In genomic region chr10:9685596-9685995, GRCh38 we compare ENCODE assay signal across 27 cellular contexts.
DNase-seq lines count a peak whose midpoint lies in the region; ATAC-seq, FAIRE-seq and TF ChIP-seq lines count a peak whose summit lies in the region.
"Had no signal": no experiment of that assay in that cellular context is flagged by ENCODE, and none has a peak within 500 bp of the region (broad histone marks: within the 10 kb centered on the region; RNA-seq: fewer than 3 reads in every experiment).

No MANE protein-coding gene starts in this region.

- no peak overlapping the region for H2BK120ac ChIP-seq in H1 (replicated peaks; ENCODE audit: low read depth, low read length)

- H3K4me3 ChIP-seq in HepG2 (replicated peaks in 1 of 3; ENCODE audit: insufficient read depth in 1 of 3, low read depth in 2 of 3, low read length in 3 of 3) = no peak overlapping the region
- H3K4me3 ChIP-seq in right lobe of liver = no peak overlapping the region
- no peak overlapping the region for H3K4me3 ChIP-seq in K562
- no peak overlapping the region for H3K4me3 ChIP-seq in H1 (ENCODE audit: extremely low read depth in 1 of 4, insufficient read depth in 2 of 4, low read depth in 3 of 4, low read length in 4 of 4)
- H3K4me3 ChIP-seq in SJCRH30 = no peak overlapping the region
- H3K4me3 ChIP-seq: BLaER1, GM12878 had no signal

- H3K79me1 ChIP-seq in H1 (ENCODE audit: low read depth, low read length) = no peaks in the 10 kb centered on the region

- in situ Hi-C loops in HepG2 (cut with HindIII; ENCODE audit: extremely low pct_ligation_motif_present, low pct_unique_long_range_greater_than_20kb) (no loop called here), K562 (cut with MboI) (no loop called here)

- no peak overlapping the region for H3K14ac ChIP-seq in H1 (ENCODE audit: insufficient read length)

- H4K8ac ChIP-seq in H1 (ENCODE audit: extremely low read depth, insufficient read depth, low read length) = no peak overlapping the region

- no peak overlapping the region for H2BK20ac ChIP-seq in H1 (ENCODE audit: low read length)

- no peak overlapping the region for H3K27ac ChIP-seq in HepG2 (ENCODE audit: extremely low read length, insufficient read depth, low read length)
- H3K27ac ChIP-seq in right lobe of liver = no peak overlapping the region
- no peak overlapping the region for H3K27ac ChIP-seq in K562 (ENCODE audit: extremely low read depth, low read depth, low read length)
- no peak overlapping the region for H3K27ac ChIP-seq in H1 (ENCODE audit: low read depth, low read length)
- no peak overlapping the region for H3K27ac ChIP-seq in SJCRH30
- H3K27ac ChIP-seq: 22Rv1, BLaER1 had no signal

- H3K4me2 ChIP-seq in HepG2 (ENCODE audit: low read depth, low read length) = no peak overlapping the region
- H3K4me2 ChIP-seq in K562 (ENCODE audit: insufficient read depth, low read length) = no peak overlapping the region
- no peak overlapping the region for H3K4me2 ChIP-seq in H1 (ENCODE audit: insufficient read depth in 1 of 2, low read depth in 2 of 2, low read length in 2 of 2)
- H3K4me2 ChIP-seq: BLaER1 had no signal

- H3K79me2 ChIP-seq in HepG2 (ENCODE audit: insufficient read depth, low read length) = no peaks in the 10 kb centered on the region
- H3K79me2 ChIP-seq in K562 (ENCODE audit: control insufficient read depth, insufficient read depth, low read length) = no peaks in the 10 kb centered on the region
- no peaks in the 10 kb centered on the region for H3K79me2 ChIP-seq in H1 (ENCODE audit: control insufficient read depth in 1 of 2, insufficient read depth in 2 of 2, low read length in 2 of 2)

- no peak overlapping the region for H3K4me3 Mint-ChIP-seq in mesothelial cell of epicardium
- H3K4me3 Mint-ChIP-seq: CD14-positive monocyte; CD4-positive, alpha-beta memory T cell; CD4-positive, CD25-positive, alpha-beta regulatory T cell; CD8-positive, alpha-beta memory T cell had no signal

- H3K9me3 Mint-ChIP-seq in mesothelial cell of epicardium = peaks cover 9% of the 10 kb centered on the region

- TF ChIP-seq RAD21 in HepG2 (CRISPR knock-in tag; IDR thresholded peaks at IDR 0.05) (no peak), K562 (CRISPR knock-in tag; conservative IDR thresholded peaks at IDR 0.05 in 1 of 2, IDR thresholded peaks at IDR 0.05 in 1 of 2) (no peak), H1 (IDR thresholded peaks at IDR 0.05 in 1 of 2, conservative IDR thresholded peaks at IDR 0.05 in 1 of 2; ENCODE audit: low read depth in 2 of 2, low read length in 2 of 2) (no peak)

- CTCF ChIA-PET in HepG2 (lab: Yijun Ruan, JAX; ENCODE audit: low intra/inter-chr PET ratio, low total read pairs) = no interaction called here
- CTCF ChIA-PET in K562 (lab: Yijun Ruan, JAX; ENCODE audit: low intra/inter-chr PET ratio) = no interaction called here
- CTCF ChIA-PET in H1 (lab: Charles Lee; ENCODE audit: partially characterized antibody) = no interaction called here

- FAIRE-seq in HepG2 (lab: Jason Lieb, UNC) (no peak), K562 (lab: Jason Lieb, UNC) (no peak), H1 (lab: Jason Lieb, UNC) (no peak)
- FAIRE-seq: GM12878, GM12892, GM18507 had no signal

- BruUV-seq in HepG2 (replicated peaks; lab: Mats Ljungman, UMichigan) = no TSS peak
- BruUV-seq in K562 (replicated peaks; lab: Mats Ljungman, UMichigan) = no TSS peak

- POLR2A ChIA-PET in HepG2 (lab: Yijun Ruan, JAX) = no interaction called here
- POLR2A ChIA-PET in K562 (lab: Yijun Ruan, JAX) = no interaction called here
- POLR2A ChIA-PET in H1 (lab: Charles Lee; ENCODE audit: partially characterized antibody) = no interaction called here

- DNase-seq in HepG2 (ENCODE audit: low spot score) = no peak
- no peak for DNase-seq in right lobe of liver
- no peak for DNase-seq in K562 (ENCODE audit: extremely low read depth in 1 of 4, low spot score in 3 of 4)
- no peak for DNase-seq in H1 (ENCODE audit: low read depth in 1 of 2, low spot score in 2 of 2)
- DNase-seq in NOMO-1 treated with dmso at 0.1 percent for 144 hours (lab: John Stamatoyannopoulos, UW; ENCODE audit: unreplicated experiment) = no peak
- no peak for DNase-seq in mesothelial cell of epicardium (ENCODE audit: low spot score in 2 of 2, unreplicated experiment in 2 of 2)
- no peak for DNase-seq in SJCRH30
- DNase-seq: ACHN; BE2C; C1 segment of cervical spinal cord; CD4-positive, alpha-beta memory T cell; CD4-positive, CD25-positive, alpha-beta regulatory T cell; CD8-positive, alpha-beta memory T cell; COR-L47; DMS 273 treated with DMSO at 0.1 percent for 48 hours; DMS153; DMS53; DMS79; DND-41; EL; GDM1 had no signal

- H3K27me3 Mint-ChIP-seq in mesothelial cell of epicardium (ENCODE audit: low read depth) = no peaks in the 10 kb centered on the region
- H3K27me3 Mint-ChIP-seq: CD4-positive, alpha-beta memory T cell; CD4-positive, CD25-positive, alpha-beta regulatory T cell; CD8-positive, alpha-beta memory T cell had no signal

- intact Hi-C loops in HepG2 (cut with micrococcal nuclease; ENCODE audit: unreplicated experiment) (no loop called here), right lobe of liver (cut with DNase I) (no loop called here), K562 (cut with micrococcal nuclease) (no loop called here)

- no peaks in the 10 kb centered on the region for H3K23me2 ChIP-seq in H1 (ENCODE audit: low read depth, low read length)

- H4K20me1 ChIP-seq in HepG2 (ENCODE audit: insufficient read depth, low read length) (no peaks in the 10 kb centered on the region), K562 (replicated peaks; ENCODE audit: control insufficient read depth, insufficient read depth, low read length) (no peaks in the 10 kb centered on the region), H1 (replicated peaks in 1 of 2; ENCODE audit: control insufficient read depth in 1 of 2, insufficient read depth in 2 of 2, low read length in 2 of 2) (no peaks in the 10 kb centered on the region)
- H4K20me1 ChIP-seq: BLaER1 had no signal

- no peak overlapping the region for H4K91ac ChIP-seq in H1 (replicated peaks; ENCODE audit: insufficient read length, low read length)

- no peaks in the 10 kb centered on the region for H3K4me1 Mint-ChIP-seq in mesothelial cell of epicardium
- H3K4me1 Mint-ChIP-seq: CD14-positive monocyte; CD4-positive, CD25-positive, alpha-beta regulatory T cell; CD8-positive, alpha-beta memory T cell had no signal

- H2BK15ac ChIP-seq in H1 (ENCODE audit: low read length) = no peak overlapping the region

- no peak overlapping the region for H3K18ac ChIP-seq in H1 (ENCODE audit: extremely low read depth, low read length)

- no peak overlapping the region for H2BK5ac ChIP-seq in H1 (ENCODE audit: low read depth, low read length)

- H2BK12ac ChIP-seq in H1 (ENCODE audit: low read depth, low read length) = no peak overlapping the region

- H3K56ac ChIP-seq in H1 (replicated peaks; ENCODE audit: insufficient read length, low read depth, low read length) = no peak overlapping the region

- no peak overlapping the region for H4K5ac ChIP-seq in H1 (ENCODE audit: insufficient read length, low read depth, low read length)

- H2AFZ ChIP-seq in HepG2 (ENCODE audit: low read length) = no peak overlapping the region
- H2AFZ ChIP-seq in K562 (ENCODE audit: low read depth, low read length) = no peak overlapping the region
- no peak overlapping the region for H2AFZ ChIP-seq in H1 (ENCODE audit: low read length)

- TF ChIP-seq POLR2A in HepG2 (IDR thresholded peaks at IDR 0.05; ENCODE audit: insufficient read depth in 1 of 2, low read depth in 2 of 2, low read length in 2 of 2) = no peak
- TF ChIP-seq POLR2A in right lobe of liver (IDR thresholded peaks at IDR 0.05) = no peak
- no peak for TF ChIP-seq POLR2A in K562 (conservative IDR thresholded peaks at IDR 0.05)
- no peak for TF ChIP-seq POLR2A in H1 (IDR thresholded peaks at IDR 0.05; ENCODE audit: control extremely low read depth in 1 of 2, low read depth in 2 of 2, low read length in 2 of 2)

- TF ChIP-seq EP300 in HepG2 (IDR thresholded peaks at IDR 0.05; ENCODE audit: low read depth in 2 of 2, low read length in 2 of 2) = no peak
- no peak for TF ChIP-seq EP300 in HepG2 (CRISPR knock-in tag; IDR thresholded peaks at IDR 0.05; ENCODE audit: borderline replicate concordance)
- TF ChIP-seq EP300 in K562 (IDR thresholded peaks at IDR 0.05; ENCODE audit: low read length) = no peak
- TF ChIP-seq EP300 in H1 (IDR thresholded peaks at IDR 0.05; ENCODE audit: borderline replicate concordance in 1 of 2, low read depth in 2 of 2, low read length in 2 of 2) = no peak

- TF ChIP-seq CTCF in HepG2 (CRISPR knock-in tag; IDR thresholded peaks at IDR 0.05) (no peak), right lobe of liver (IDR thresholded peaks at IDR 0.05) (no peak), K562 (IDR thresholded peaks at IDR 0.05 in 2 of 3, conservative IDR thresholded peaks at IDR 0.05 in 1 of 3; ENCODE audit: insufficient read depth in 2 of 3, low read depth in 1 of 3, low read length in 3 of 3) (no peak), H1 (IDR thresholded peaks at IDR 0.05; ENCODE audit: control extremely low read depth in 1 of 3, insufficient read depth in 1 of 3, low read depth in 1 of 3, low read length in 3 of 3) (no peak), mesothelial cell of epicardium (IDR thresholded peaks at IDR 0.05; ENCODE audit: unreplicated experiment) (no peak)

- H3K4me1 ChIP-seq in HepG2 (ENCODE audit: insufficient read depth, low read length) (no peaks in the 10 kb centered on the region), right lobe of liver (no peaks in the 10 kb centered on the region), K562 (replicated peaks in 1 of 2; ENCODE audit: control insufficient read depth in 2 of 2, insufficient read depth in 2 of 2, low read length in 2 of 2) (no peaks in the 10 kb centered on the region), H1 (replicated peaks in 1 of 4; ENCODE audit: control insufficient read depth in 3 of 4, insufficient read depth in 4 of 4, low read length in 3 of 4) (no peaks in the 10 kb centered on the region), SJCRH30 (no peaks in the 10 kb centered on the region)
- H3K4me1 ChIP-seq: BE2C, BLaER1 had no signal

- no peak overlapping the region for H3K23ac ChIP-seq in H1 (ENCODE audit: insufficient read length)

- H2AK5ac ChIP-seq in H1 (ENCODE audit: low read depth, low read length) = no peak overlapping the region

- H3K9ac ChIP-seq in HepG2 (ENCODE audit: insufficient read depth, low read depth, low read length) = no peak overlapping the region
- H3K9ac ChIP-seq in K562 (ENCODE audit: insufficient read depth in 1 of 2, low read depth in 2 of 2, low read length in 2 of 2) = no peak overlapping the region
- H3K9ac ChIP-seq in H1 (replicated peaks in 1 of 4; ENCODE audit: extremely low read depth in 1 of 4, low read depth in 3 of 4, low read length in 3 of 4) = no peak overlapping the region
- H3K9ac ChIP-seq: BLaER1 had no signal

- no peaks in the 10 kb centered on the region for H3K27me3 ChIP-seq in HepG2 (ENCODE audit: control insufficient read depth in 1 of 2, insufficient read depth in 2 of 2, low read length in 2 of 2)
- H3K27me3 ChIP-seq in right lobe of liver = no peaks in the 10 kb centered on the region
- H3K27me3 ChIP-seq in K562 (ENCODE audit: control insufficient read depth in 2 of 2, insufficient read depth in 2 of 2, low read length in 2 of 2) = no peaks in the 10 kb centered on the region
- peaks cover 0 to 2% (median 0%) of the 10 kb centered on the region in 4 experiments; a peak in 1 of 7 replicates for H3K27me3 ChIP-seq in H1 (replicated peaks in 1 of 4; ENCODE audit: control insufficient read depth in 3 of 4, extremely low read depth in 1 of 4, insufficient read depth in 3 of 4, low read length in 3 of 4)
- no peaks in the 10 kb centered on the region for H3K27me3 ChIP-seq in SJCRH30
- H3K27me3 ChIP-seq: BE2C, BLaER1 had no signal

- ATAC-seq in HepG2 (no peak), right lobe of liver (no peak), K562 (no peak)
- ATAC-seq: GM12878 had no signal

- no peaks in the 10 kb centered on the region for H3K9me1 ChIP-seq in K562 (ENCODE audit: control insufficient read depth, insufficient read depth, low read length)

- H3K36me3 Mint-ChIP-seq in mesothelial cell of epicardium = no peaks in the 10 kb centered on the region
- H3K36me3 Mint-ChIP-seq: CD14-positive monocyte; CD4-positive, alpha-beta memory T cell; CD4-positive, CD25-positive, alpha-beta regulatory T cell; CD8-positive, alpha-beta memory T cell had no signal

- peaks cover 80% of the 10 kb centered on the region for H3K9me3 ChIP-seq in HepG2 (ENCODE audit: low read length)
- no peaks in the 10 kb centered on the region for H3K9me3 ChIP-seq in right lobe of liver
- H3K9me3 ChIP-seq in K562 (replicated peaks; ENCODE audit: control insufficient read depth, insufficient read depth, low read depth, low read length) = no peaks in the 10 kb centered on the region
- H3K9me3 ChIP-seq in H1 (ENCODE audit: insufficient read depth in 2 of 2, low read depth in 1 of 2, low read length in 1 of 2) = peaks cover 6 to 7% of the 10 kb centered on the region in 2 experiments; a peak in 3 of 4 replicates
- H3K9me3 ChIP-seq in SJCRH30 (replicated peaks) = no peaks in the 10 kb centered on the region
- H3K9me3 ChIP-seq: BE2C had no signal

- H3K4ac ChIP-seq in H1 (replicated peaks; ENCODE audit: insufficient read length, low read depth, low read length) = no peak overlapping the region

- no peak overlapping the region for H3K27ac Mint-ChIP-seq in mesothelial cell of epicardium
- H3K27ac Mint-ChIP-seq: CD14-positive monocyte; CD4-positive, alpha-beta memory T cell; CD4-positive, CD25-positive, alpha-beta regulatory T cell; CD8-positive, alpha-beta memory T cell had no signal

- H3K36me3 ChIP-seq in HepG2 (replicated peaks in 1 of 2; ENCODE audit: control insufficient read depth in 1 of 2, insufficient read depth in 2 of 2, low read length in 2 of 2) (no peaks in the 10 kb centered on the region), right lobe of liver (no peaks in the 10 kb centered on the region), K562 (ENCODE audit: control insufficient read depth, insufficient read depth, low read length) (no peaks in the 10 kb centered on the region), H1 (ENCODE audit: control insufficient read depth in 2 of 4, insufficient read depth in 4 of 4, low read length in 3 of 4) (no peaks in the 10 kb centered on the region; a peak in 1 of 8 replicates), SJCRH30 (no peaks in the 10 kb centered on the region)
- H3K36me3 ChIP-seq: BE2C, BLaER1 had no signal

Comparison
In these comparisons a context has a peak if more than half of its experiments do, and no peak if none do; other contexts are left out.
1. Of the 241 proteins assayed by ChIP-seq in both HepG2 and K562: peak only in HepG2: none; only in K562: MAFG; in both: MAFF and MAFK; in neither: 238.